In genomic region chr17:57004944-57005579, GRCh38 we compare ENCODE assay signal across 1 cellular context.
TF ChIP-seq lines count a peak whose summit lies in the region.

No MANE protein-coding gene starts in this region.

TF ChIP-seq in GM12878, 131 proteins besides CTCF, POLR2A, EP300 and RAD21 (continued from another document and continues in another):
- TF ChIP-seq RCOR1 (conservative IDR thresholded peaks at IDR 0.05; ENCODE audit: low read depth, low read length) (no peak), TCF3 (IDR thresholded peaks at IDR 0.05; ENCODE audit: borderline replicate concordance, insufficient read depth, low read depth, low read length) (no peak), MLLT1 (IDR thresholded peaks at IDR 0.05) (peak; percentile 55; the same call in 1 of the 2 replicates), USF1 (IDR thresholded peaks at IDR 0.05; ENCODE audit: borderline replicate concordance, extremely low read length, insufficient read depth, low read depth, low read length) (no peak), SPI1 (IDR thresholded peaks at IDR 0.05; ENCODE audit: borderline replicate concordance, insufficient read depth, low read depth, low read length) (peak; percentile 98), ATF3 (IDR thresholded peaks at IDR 0.05; ENCODE audit: borderline replicate concordance, extremely low read depth, low read depth, low read length) (no peak), STAT3 (IDR thresholded peaks at IDR 0.05; ENCODE audit: low read depth, low read length) (no peak), CHD1 (IDR thresholded peaks at IDR 0.05; ENCODE audit: low read depth, low read length) (no peak), KLF5 (IDR thresholded peaks at IDR 0.05; ENCODE audit: partially characterized antibody) (peak; percentile 60), IRF3 (IDR thresholded peaks at IDR 0.05) (no peak), RBBP5 (conservative IDR thresholded peaks at IDR 0.05) (no peak; the same call in 1 of the 2 replicates), MEF2A (IDR thresholded peaks at IDR 0.05; ENCODE audit: insufficient read depth, low read depth, low read length) (peak; percentile 91), PRDM15 (CRISPR knock-in tag; IDR thresholded peaks at IDR 0.05) (no peak), ZSCAN29 (IDR thresholded peaks at IDR 0.05) (no peak), NR2C2 (IDR thresholded peaks at IDR 0.05; ENCODE audit: borderline replicate concordance, control insufficient read depth, insufficient read length, low read depth) (no peak), MAX (IDR thresholded peaks at IDR 0.05; ENCODE audit: low read depth, low read length) (peak; percentile 60; the same call in 1 of the 2 replicates), GATAD2B (conservative IDR thresholded peaks at IDR 0.05; ENCODE audit: low read depth) (peak; percentile 66; the same call in 1 of the 2 replicates), RAD51 (IDR thresholded peaks at IDR 0.05) (no peak), TARDBP (IDR thresholded peaks at IDR 0.05; ENCODE audit: borderline replicate concordance) (no peak), MEF2B (IDR thresholded peaks at IDR 0.05; ENCODE audit: partially characterized antibody, poor library complexity, severe bottlenecking) (peak; percentile 99), CBX5 (IDR thresholded peaks at IDR 0.05; ENCODE audit: low read depth) (no peak), PKNOX1 (IDR thresholded peaks at IDR 0.05) (peak; percentile 39; the same call in 1 of the 2 replicates), SMARCA5 (IDR thresholded peaks at IDR 0.05) (0 out of 2 replicates have a peak, but pooled peaks have one; percentile 17), RFX5 (IDR thresholded peaks at IDR 0.05; ENCODE audit: low read depth, low read length) (no peak), SRF (IDR thresholded peaks at IDR 0.05; ENCODE audit: low read depth in 2 of 2, low read length in 2 of 2) (no peak), REST (IDR thresholded peaks at IDR 0.05; ENCODE audit: low read depth, low read length) (no peak), ATF7 (IDR thresholded peaks at IDR 0.05; ENCODE audit: low read depth) (peak; percentile 58; the same call in 1 of the 2 replicates), YBX1 (IDR thresholded peaks at IDR 0.05) (no peak), E2F4 (IDR thresholded peaks at IDR 0.05; ENCODE audit: low read depth, low read length) (0 out of 2 replicates have a peak, but pooled peaks have one; percentile 37), POLR2AphosphoS5 (IDR thresholded peaks at IDR 0.05; ENCODE audit: low read length) (no peak), BCLAF1 (IDR thresholded peaks at IDR 0.05) (no peak), NR2F1 (conservative IDR thresholded peaks at IDR 0.05) (peak; percentile 63), NKRF (conservative IDR thresholded peaks at IDR 0.05) (no peak), ESRRA (IDR thresholded peaks at IDR 0.05; ENCODE audit: low read length) (no peak)
